Comparison of ENCODE assay signal across 7 cellular contexts in the genomic region with DNA sequence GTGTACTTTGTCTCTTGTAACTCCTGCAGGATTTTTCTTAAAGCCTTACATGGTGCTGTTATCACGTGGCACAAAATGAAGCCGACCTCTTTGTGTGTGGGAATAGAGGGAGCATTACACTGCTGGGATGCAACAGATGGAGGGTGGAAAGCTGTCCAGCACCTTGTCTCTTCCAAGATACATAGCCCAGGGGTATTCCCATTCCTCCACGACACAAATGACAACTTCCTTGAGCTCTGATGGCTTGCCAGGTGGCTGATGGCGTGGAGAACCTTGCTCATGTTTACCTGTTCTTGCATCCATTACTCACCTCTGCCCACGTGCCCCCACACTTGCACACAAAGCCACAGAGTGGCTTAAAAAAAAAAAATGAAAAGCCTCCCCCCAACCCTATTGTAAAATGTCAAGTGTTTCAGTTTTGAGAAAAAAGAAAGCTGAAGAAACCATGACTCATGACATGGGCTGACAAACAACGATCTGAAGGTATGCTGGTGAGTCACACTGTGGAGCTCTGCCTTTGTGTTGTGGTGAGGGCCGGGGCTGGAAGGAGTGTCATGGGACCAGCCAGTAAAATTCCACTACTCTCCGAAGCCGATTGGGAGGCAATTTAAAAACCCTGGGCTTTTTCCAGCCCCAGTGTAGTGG. TPM values are rescaled to one million over a fixed set of nuclear protein-coding genes. Genes with fewer than 3 reads are reported as not detected.
DNase-seq lines count a peak whose midpoint lies in the region; ATAC-seq and TF ChIP-seq lines count a peak whose summit lies in the region.

No MANE protein-coding gene starts in this region.

- intact Hi-C loops in activated CD4-positive, alpha-beta T cell treated with anti-CD3 and anti-CD28 coated beads for 36 hours (cut with DNase I, micrococcal nuclease): loop anchor here (1.0 to 10.0 kb wide), 13 partner anchors 9 to 941 kb away; partner anchors contain the start of genes ATP5PO (in 1 of the 2), GART (in 1 of the 2), MRPS6 (in 1 of the 2) and SLC5A3 (in 1 of the 2)
- intact Hi-C loops in left lung (cut with DNase I): no loop called here

- POLR2A ChIA-PET in activated CD4-positive, alpha-beta T cell treated with anti-CD3 and anti-CD28 coated beads for 36 hours (lab: Charles Lee): interaction anchor here (0.6 to 3.6 kb wide), 18 partner anchors 9 to 1056 kb away, joined by 3 to 104 read pairs (median 6); partner anchors contain the start of genes MRPS6 and SLC5A3

- peak; percentile 45 for ATAC-seq in GM18517 (IDR thresholded peaks at IDR 0.05; ENCODE audit: unreplicated experiment)
- ATAC-seq in HG02973 (IDR thresholded peaks at IDR 0.05; ENCODE audit: unreplicated experiment): peak; percentile 46
- ATAC-seq in activated CD4-positive, alpha-beta T cell treated with anti-CD3 and anti-CD28 coated beads for 36 hours: peak; percentile 63
- ATAC-seq in left lung: peak; percentile 95

- H3K36me3 Mint-ChIP-seq in activated CD4-positive, alpha-beta T cell treated with anti-CD3 and anti-CD28 coated beads for 36 hours (ENCODE audit: low read depth): peaks cover 31% of the 10 kb centered on the region

- H3K27me3 Mint-ChIP-seq in activated CD4-positive, alpha-beta T cell treated with anti-CD3 and anti-CD28 coated beads for 36 hours: no peaks in the 10 kb centered on the region

- H3K4me1 ChIP-seq in left lung: peaks cover 17 to 30% of the 10 kb centered on the region in 2 donors

- CTCF ChIA-PET in activated CD4-positive, alpha-beta T cell treated with anti-CD3 and anti-CD28 coated beads for 36 hours (lab: Charles Lee): interaction anchor here (0.5 to 3.5 kb wide), 14 partner anchors 9 to 724 kb away, joined by 3 to 24 read pairs (median 3); partner anchors contain the start of genes MRPS6 and SLC5A3

- H3K27ac Mint-ChIP-seq in activated CD4-positive, alpha-beta T cell treated with anti-CD3 and anti-CD28 coated beads for 36 hours: peak overlapping the region; percentile 100

- TF ChIP-seq CTCF in choroid plexus epithelial cell (conservative IDR thresholded peaks at IDR 0.05; ENCODE audit: low read depth, low read length): no peak
- no peak for TF ChIP-seq CTCF in left lung (IDR thresholded peaks at IDR 0.05)

- no peaks in the 10 kb centered on the region for H3K27me3 ChIP-seq in left lung

- no peaks in the 10 kb centered on the region for H3K9me3 ChIP-seq in left lung

- H3K4me3 ChIP-seq in choroid plexus epithelial cell (ENCODE audit: low read depth, low read length) (no peak overlapping the region), left lung (no peak overlapping the region)

- H3K4me1 Mint-ChIP-seq in activated CD4-positive, alpha-beta T cell treated with anti-CD3 and anti-CD28 coated beads for 36 hours: peaks cover 79% of the 10 kb centered on the region

- H3K9me3 Mint-ChIP-seq in activated CD4-positive, alpha-beta T cell treated with anti-CD3 and anti-CD28 coated beads for 36 hours (ENCODE audit: low read depth): peaks cover 12% of the 10 kb centered on the region

- no peaks in the 10 kb centered on the region for H3K36me3 ChIP-seq in left lung

- peak overlapping the region; percentile 70 for H3K4me3 Mint-ChIP-seq in activated CD4-positive, alpha-beta T cell treated with anti-CD3 and anti-CD28 coated beads for 36 hours

- DNase-seq in NCI-H2196 (lab: John Stamatoyannopoulos, UW; ENCODE audit: unreplicated experiment) (peak; percentile 56), choroid plexus epithelial cell (ENCODE audit: low read depth) (peak; percentile 98), left lung (peak; percentile 79 to 86)
- DNase-seq in activated CD4-positive, alpha-beta T cell treated with anti-CD3 and anti-CD28 coated beads for 36 hours: peak; percentile 92
- peak; percentile 69 to 90 for DNase-seq in stimulated activated CD4-positive, alpha-beta T cell treated with anti-CD3 and anti-CD28 coated beads, Interleukin-4, amount 100 ng/mL, for 4 hours

- H3K27ac ChIP-seq in left lung: peak overlapping the region; percentile 84 to 85

RNA-seq across cellular contexts. Expression of gene ATP5PO, which starts 32.0 kb away (rescaled TPM):
- total RNA-seq in activated CD4-positive, alpha-beta T cell treated with anti-CD3 and anti-CD28 coated beads for 36 hours: 100 to 1,000 TPM; 177 to 238 TPM
- total RNA-seq in left lung: 100 to 1,000 TPM; 152 to 156 TPM

Comparison
In these comparisons a context has a peak if more than half of its experiments do, and no peak if none do; other contexts are left out.
1. ATAC-seq: peak in every context shown above with its lines; median percentile 95 in left lung; 63 in activated CD4-positive, alpha-beta T cell treated with anti-CD3 and anti-CD28 coated beads for 36 hours; 46 in HG02973; 45 in GM18517.
2. intact Hi-C loops: an anchor here in activated CD4-positive, alpha-beta T cell treated with anti-CD3 and anti-CD28 coated beads for 36 hours (1.0 to 10.0 kb wide); none called in left lung.